In the genomic region with DNA sequence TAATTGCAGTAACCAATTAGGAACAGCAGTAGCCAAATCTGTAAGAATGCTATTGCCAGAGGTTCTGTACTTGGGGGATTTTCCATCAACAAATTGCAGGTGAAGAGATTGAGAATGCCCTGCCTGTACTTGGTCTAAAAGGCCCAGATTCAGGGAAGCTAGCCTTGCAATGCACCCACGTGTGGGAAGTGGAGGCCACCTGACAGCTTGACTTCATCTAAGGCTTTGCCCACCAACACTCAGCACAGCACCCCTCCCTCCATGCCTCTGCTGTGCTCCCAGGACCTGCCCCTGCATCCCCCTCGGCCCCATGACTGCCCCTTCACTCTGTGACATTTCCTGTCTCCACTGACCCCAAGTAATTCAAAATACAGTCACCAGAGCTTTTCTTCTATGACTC, we compare ENCODE assay signal across 24 cellular contexts.
A peak's percentile ranks its signal among the peaks of the same experiment; 100 is the strongest.
DNase-seq lines count a peak whose midpoint lies in the region; ATAC-seq and TF ChIP-seq lines count a peak whose summit lies in the region.
"Had no signal": no experiment of that assay in that cellular context is flagged by ENCODE, and none has a peak within 500 bp of the region (broad histone marks: within the 10 kb centered on the region; RNA-seq: fewer than 3 reads in every experiment).

No MANE protein-coding gene starts in this region.

- H3K27me3 ChIP-seq in RWPE2 (ENCODE audit: insufficient read depth, poor library complexity, severe bottlenecking) (no peaks in the 10 kb centered on the region), neuronal stem cell (ENCODE audit: control insufficient read depth in 3 of 3, insufficient read depth in 3 of 3, low read depth in 1 of 3, low read length in 3 of 3) (no peaks in the 10 kb centered on the region), mesenchymal stem cell (ENCODE audit: control insufficient read depth in 1 of 2, insufficient read depth in 1 of 2, low read length in 2 of 2) (peaks cover 2 to 7% of the 10 kb centered on the region in 2 experiments)

- TF ChIP-seq CTCF in RWPE2 (IDR thresholded peaks at IDR 0.05; ENCODE audit: poor library complexity, severe bottlenecking) = no peak
- TF ChIP-seq CTCF in coronary artery (IDR thresholded peaks at IDR 0.05) = no peak
- no peak for TF ChIP-seq CTCF in type B pancreatic cell (conservative IDR thresholded peaks at IDR 0.05)

- H3K9me3 ChIP-seq in RWPE2 (ENCODE audit: severe bottlenecking) (no peaks in the 10 kb centered on the region), neuronal stem cell (replicated peaks in 1 of 2; ENCODE audit: control insufficient read depth in 2 of 2, insufficient read depth in 1 of 2, low read depth in 1 of 2, low read length in 2 of 2) (no peaks in the 10 kb centered on the region), mesenchymal stem cell (ENCODE audit: control insufficient read depth, low read length) (no peaks in the 10 kb centered on the region)
- H3K9me3 ChIP-seq: A549, Caco-2 had no signal

- H3K36me3 ChIP-seq in RWPE2 (ENCODE audit: low read depth) (no peaks in the 10 kb centered on the region), neuronal stem cell (replicated peaks in 1 of 2; ENCODE audit: control insufficient read depth in 2 of 2, insufficient read depth in 2 of 2, low read length in 2 of 2) (no peaks in the 10 kb centered on the region), mesenchymal stem cell (ENCODE audit: control insufficient read depth in 1 of 2, insufficient read depth in 2 of 2, low read depth in 1 of 2, low read length in 2 of 2) (no peaks in the 10 kb centered on the region)

- H2AFZ ChIP-seq in neuronal stem cell (ENCODE audit: low read length) (no peak overlapping the region), mesenchymal stem cell (ENCODE audit: low read depth, low read length) (no peak overlapping the region)

- WGBS in neuronal stem cell (ENCODE audit: extremely low coverage in 2 of 2, insufficient read length in 2 of 2, insufficient replicate concordance in 1 of 2), 2 donors = no CpG with 5 or more reads among the region's 2 CpGs
- 38% methylated on average over 2 of the region's 2 CpGs for WGBS in mesenchymal stem cell

- no peak overlapping the region for H2BK15ac ChIP-seq in neuronal stem cell (ENCODE audit: low read length)
- H2BK15ac ChIP-seq in mesenchymal stem cell (ENCODE audit: low read depth, poor library complexity, severe bottlenecking) = no peak overlapping the region

- H3K18ac ChIP-seq in neuronal stem cell (ENCODE audit: low read length) = peak overlapping the region; percentile 49
- H3K18ac ChIP-seq in mesenchymal stem cell (ENCODE audit: low read depth in 1 of 2, low read length in 2 of 2) = no peak overlapping the region

- H4K8ac ChIP-seq in neuronal stem cell (ENCODE audit: low read depth, low read length) (no peak overlapping the region), mesenchymal stem cell (ENCODE audit: low read length) (no peak overlapping the region)

- peaks cover 4% of the 10 kb centered on the region for H3K4me1 Mint-ChIP-seq in type B pancreatic cell (ENCODE audit: unreplicated experiment)

- H3K79me1 ChIP-seq in neuronal stem cell (ENCODE audit: low read depth, low read length) = no peaks in the 10 kb centered on the region
- H3K79me1 ChIP-seq in mesenchymal stem cell (replicated peaks; ENCODE audit: low read length, poor library complexity, severe bottlenecking) = no peaks in the 10 kb centered on the region

- H2BK120ac ChIP-seq in neuronal stem cell (ENCODE audit: low read depth, low read length) = no peak overlapping the region
- no peak overlapping the region for H2BK120ac ChIP-seq in mesenchymal stem cell (ENCODE audit: low read depth, low read length)

- TF ChIP-seq POLR2A in erythroblast (IDR thresholded peaks at IDR 0.05; ENCODE audit: low read length) = no peak

- H3K27me3 Mint-ChIP-seq in type B pancreatic cell = peaks cover 2% of the 10 kb centered on the region

- H3K23ac ChIP-seq in neuronal stem cell (ENCODE audit: low read depth, low read length, poor library complexity) (no peak overlapping the region), mesenchymal stem cell (ENCODE audit: low read length in 2 of 2) (no peak overlapping the region)

- no peak overlapping the region for H3K27ac Mint-ChIP-seq in type B pancreatic cell
- H3K27ac Mint-ChIP-seq: CD8-positive, alpha-beta T cell had no signal

- no peaks in the 10 kb centered on the region for H3K36me3 Mint-ChIP-seq in type B pancreatic cell
- H3K36me3 Mint-ChIP-seq: CD8-positive, alpha-beta T cell had no signal

- H3K4ac ChIP-seq in neuronal stem cell (ENCODE audit: low read length) (no peak overlapping the region), mesenchymal stem cell (ENCODE audit: low read depth in 1 of 2, low read length in 2 of 2) (no peak overlapping the region)

- H2BK5ac ChIP-seq in neuronal stem cell (ENCODE audit: low read length) = no peak overlapping the region
- H2BK5ac ChIP-seq in mesenchymal stem cell (ENCODE audit: low read depth, low read length, poor library complexity, severe bottlenecking) = no peak overlapping the region

- H3K9ac ChIP-seq in neuronal stem cell (ENCODE audit: low read depth, low read length, poor library complexity) (peak overlapping the region; percentile 65), mesenchymal stem cell (ENCODE audit: low read length) (no peak overlapping the region)

- H3K27ac ChIP-seq in RWPE2 (ENCODE audit: poor library complexity, severe bottlenecking) (no peak overlapping the region), coronary artery (no peak overlapping the region), neuronal stem cell (replicated peaks; ENCODE audit: low read length) (no peak overlapping the region), mesenchymal stem cell (ENCODE audit: low read length, poor library complexity, severe bottlenecking) (no peak overlapping the region)
- H3K27ac ChIP-seq: A549, C4-2B, HL-60 had no signal

- no peak for ATAC-seq in RWPE2 (ENCODE audit: low read depth)
- ATAC-seq: A549; CD8-positive, alpha-beta T cell; HCT116 had no signal

- H2AK5ac ChIP-seq in neuronal stem cell (ENCODE audit: low read depth, low read length) (no peak overlapping the region), mesenchymal stem cell (ENCODE audit: low read length, severe bottlenecking) (no peak overlapping the region)

- H3K4me3 ChIP-seq in RWPE2 (ENCODE audit: severe bottlenecking) (no peak overlapping the region), coronary artery (no peak overlapping the region), neuronal stem cell (ENCODE audit: low read length in 2 of 2) (no peak overlapping the region), mesenchymal stem cell (ENCODE audit: insufficient read depth in 1 of 2, low read depth in 1 of 2, low read length in 2 of 2) (no peak overlapping the region)
- H3K4me3 ChIP-seq: A549 had no signal

- H2BK12ac ChIP-seq in neuronal stem cell (ENCODE audit: low read length) = no peak overlapping the region
- H2BK12ac ChIP-seq in mesenchymal stem cell (ENCODE audit: low read length in 2 of 2) = no peak overlapping the region

- H3K14ac ChIP-seq in neuronal stem cell (ENCODE audit: low read length) (no peak overlapping the region), mesenchymal stem cell (ENCODE audit: low read length in 2 of 2) (no peak overlapping the region)

- DNase-seq in RWPE2 (ENCODE audit: low spot score) (peak; percentile 36), coronary artery (ENCODE audit: low spot score) (peak; percentile 61), neuronal stem cell (ENCODE audit: low spot score) (no peak), type B pancreatic cell (ENCODE audit: extremely low spot score, unreplicated experiment) (peak; percentile 48), mesenchymal stem cell (no peak), HUDEP-2 (lab: John Stamatoyannopoulos, UW; ENCODE audit: unreplicated experiment in 76 of 76) (no peak), erythroblast (lab: John Stamatoyannopoulos, UW) (no peak)
- DNase-seq: Caco-2, Karpas-422, NCI-H1092, NCI-H1436, NCI-H187, NCI-H2081 treated with DMSO at 0.1 percent for 48 hours, NCI-H2171, NCI-H226, NCI-H510A, NCI-H69, RPMI8226, SHP77 had no signal

- H3K4me2 ChIP-seq in neuronal stem cell (ENCODE audit: insufficient read depth, low read length, poor library complexity, severe bottlenecking) = no peak overlapping the region
- H3K4me2 ChIP-seq in mesenchymal stem cell (ENCODE audit: low read length, poor library complexity, severe bottlenecking) = no peak overlapping the region
- H3K4me2 ChIP-seq: A549 had no signal

- H4K91ac ChIP-seq in neuronal stem cell (ENCODE audit: low read depth, low read length, poor library complexity) (no peak overlapping the region), mesenchymal stem cell (ENCODE audit: low read length) (no peak overlapping the region)

- H3K9me3 Mint-ChIP-seq in type B pancreatic cell = no peaks in the 10 kb centered on the region
- H3K9me3 Mint-ChIP-seq: CD8-positive, alpha-beta T cell had no signal

- H3K4me3 Mint-ChIP-seq in type B pancreatic cell = no peak overlapping the region
- H3K4me3 Mint-ChIP-seq: CD8-positive, alpha-beta T cell had no signal

- no peaks in the 10 kb centered on the region for H3K4me1 ChIP-seq in RWPE2 (ENCODE audit: insufficient read depth, poor library complexity, severe bottlenecking)
- no peaks in the 10 kb centered on the region for H3K4me1 ChIP-seq in neuronal stem cell (ENCODE audit: control insufficient read depth in 2 of 2, insufficient read depth in 1 of 2, low read depth in 1 of 2, low read length in 2 of 2)
- no peaks in the 10 kb centered on the region for H3K4me1 ChIP-seq in mesenchymal stem cell (ENCODE audit: control insufficient read depth, insufficient read depth, low read depth, low read length)
- H3K4me1 ChIP-seq: A549, Caco-2 had no signal

Comparison
In these comparisons a context has a peak if more than half of its experiments do, and no peak if none do; other contexts are left out.
1. DNase-seq: peak in RWPE2 (single experiment), coronary artery (single experiment) and type B pancreatic cell (single experiment); none in neuronal stem cell (single experiment), mesenchymal stem cell (single experiment), HUDEP-2 (0 of 76) and erythroblast (0 of 2).